Comparison of ENCODE assay signal across 8 cellular contexts in the genomic region with DNA sequence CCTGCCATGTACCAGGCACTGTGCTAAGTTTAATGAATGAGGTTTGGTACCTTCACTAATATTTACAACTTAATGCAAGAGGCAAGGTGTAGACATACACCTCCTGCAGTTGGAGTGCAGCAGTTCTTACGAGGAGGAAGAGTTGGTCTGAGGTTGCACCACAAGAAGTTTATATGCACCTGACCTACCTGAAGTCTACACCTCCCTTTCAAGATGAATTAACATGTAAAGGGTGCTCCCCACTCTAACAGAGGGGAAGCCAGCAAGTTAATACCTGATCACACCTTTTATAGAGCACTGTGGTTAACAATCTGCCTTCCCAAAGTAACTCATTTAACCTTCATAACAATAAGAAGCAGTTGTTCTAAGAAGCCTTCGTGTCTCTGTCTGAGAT.
DNase-seq lines count a peak whose midpoint lies in the region; ATAC-seq lines count a peak whose summit lies in the region.

No MANE protein-coding gene starts in this region.

- H3K14ac ChIP-seq in trophoblast cell (ENCODE audit: low read length) = no peak overlapping the region

- peak overlapping the region; percentile 80 for H3K4me3 ChIP-seq in rectal smooth muscle tissue (ENCODE audit: low read length)
- no peak overlapping the region for H3K4me3 ChIP-seq in trophoblast cell (ENCODE audit: low read depth, low read length)

- H4K8ac ChIP-seq in trophoblast cell (ENCODE audit: low read depth, low read length) = no peak overlapping the region

- H4K12ac ChIP-seq in trophoblast cell (ENCODE audit: low read depth, low read length) = no peak overlapping the region

- no peak overlapping the region for H2BK5ac ChIP-seq in trophoblast cell (ENCODE audit: low read depth, low read length, poor library complexity)

- no peak overlapping the region for H2AK5ac ChIP-seq in trophoblast cell (ENCODE audit: low read length)

- H3K4ac ChIP-seq in trophoblast cell (ENCODE audit: low read depth, low read length) = no peak overlapping the region

- peaks cover 5% of the 10 kb centered on the region for H3K9me3 ChIP-seq in trophoblast cell (ENCODE audit: insufficient read depth, low read depth, low read length)

- H3K27me3 ChIP-seq in rectal smooth muscle tissue (ENCODE audit: control insufficient read depth, insufficient read depth, low read length) (no peaks in the 10 kb centered on the region), trophoblast cell (ENCODE audit: insufficient read depth, low read length) (no peaks in the 10 kb centered on the region)

- H3K4me1 ChIP-seq in rectal smooth muscle tissue (ENCODE audit: control insufficient read depth, insufficient read depth, low read length) (peaks cover 8% of the 10 kb centered on the region), trophoblast cell (ENCODE audit: control insufficient read depth in 1 of 2, insufficient read depth in 2 of 2, low read length in 2 of 2) (no peaks in the 10 kb centered on the region)

- H3K23ac ChIP-seq in trophoblast cell (ENCODE audit: low read length) = no peak overlapping the region

- H3K79me1 ChIP-seq in trophoblast cell (ENCODE audit: low read length) = no peaks in the 10 kb centered on the region

- ATAC-seq in GM18498 (IDR thresholded peaks at IDR 0.05; ENCODE audit: unreplicated experiment) (peak; percentile 6), HG03520 (IDR thresholded peaks at IDR 0.05; ENCODE audit: unreplicated experiment) (peak; percentile 5)

- H3K36me3 ChIP-seq in rectal smooth muscle tissue (ENCODE audit: control insufficient read depth, insufficient read depth, low read length) (no peaks in the 10 kb centered on the region), trophoblast cell (ENCODE audit: control insufficient read depth in 1 of 2, insufficient read depth in 2 of 2, low read length in 2 of 2) (no peaks in the 10 kb centered on the region)

- no peaks in the 10 kb centered on the region for H3K79me2 ChIP-seq in trophoblast cell (ENCODE audit: control insufficient read depth, insufficient read depth, low read length, poor library complexity)

- H3K9ac ChIP-seq in rectal smooth muscle tissue (ENCODE audit: low read length) (no peak overlapping the region), trophoblast cell (ENCODE audit: low read length) (no peak overlapping the region)

- no peak overlapping the region for H3K4me2 ChIP-seq in trophoblast cell (ENCODE audit: low read length)

- H2AFZ ChIP-seq in trophoblast cell (ENCODE audit: insufficient read depth, low read length, poor library complexity) = no peak overlapping the region

- H3K27ac ChIP-seq in cingulate gyrus (ENCODE audit: low read depth, low read length) = peak overlapping the region; percentile 42
- peak overlapping the region; percentile 78 for H3K27ac ChIP-seq in rectal smooth muscle tissue (ENCODE audit: low read depth, low read length)
- H3K27ac ChIP-seq in trophoblast cell (ENCODE audit: low read depth, low read length) = no peak overlapping the region

- DNase-seq in DMS79 treated with DMSO at 0.1 percent for 48 hours (lab: John Stamatoyannopoulos, UW) (no peak), medulla oblongata (ENCODE audit: extremely low spot score) (no peak), SW480 (ENCODE audit: low spot score) (no peak), trophoblast cell (no peak)

- no peak overlapping the region for H3K18ac ChIP-seq in trophoblast cell (ENCODE audit: low read length)

- no CpG with 5 or more reads among the region's 2 CpGs for WGBS in trophoblast cell (ENCODE audit: extremely low coverage, insufficient coverage, insufficient read length)

- no peak overlapping the region for H4K91ac ChIP-seq in trophoblast cell (ENCODE audit: low read depth, low read length)

- H2BK12ac ChIP-seq in trophoblast cell (ENCODE audit: low read length) = no peak overlapping the region

- H2BK120ac ChIP-seq in trophoblast cell (ENCODE audit: insufficient read depth, low read length, poor library complexity) = no peak overlapping the region
